Comparison of ENCODE assay signal across 26 cellular contexts in genomic region chr14:105993814-105994213, GRCh38.
DNase-seq lines count a peak whose midpoint lies in the region; ATAC-seq and TF ChIP-seq lines count a peak whose summit lies in the region.
"Had no signal": no experiment of that assay in that cellular context is flagged by ENCODE, and none has a peak within 500 bp of the region (broad histone marks: within the 10 kb centered on the region; RNA-seq: fewer than 3 reads in every experiment).

No MANE protein-coding gene starts in this region.

- H3K9me3 Mint-ChIP-seq in activated naive CD8-positive, alpha-beta T cell treated with anti-CD3 and anti-CD28 coated beads, Interleukin-2, amount 50 U/mL, for 24 hours: no peaks in the 10 kb centered on the region
- H3K9me3 Mint-ChIP-seq in natural killer cell: no peaks in the 10 kb centered on the region
- H3K9me3 Mint-ChIP-seq: IgD-negative memory B cell had no signal

- no peaks in the 10 kb centered on the region for H3K9me3 ChIP-seq in DND-41 (ENCODE audit: insufficient read depth, low read length, severe bottlenecking)
- H3K9me3 ChIP-seq in KOPT-K1 (ENCODE audit: insufficient read depth, low read length, poor library complexity, severe bottlenecking): no peaks in the 10 kb centered on the region
- H3K9me3 ChIP-seq in colonic mucosa: no peaks in the 10 kb centered on the region
- H3K9me3 ChIP-seq: Caco-2 had no signal

- peaks cover 56% of the 10 kb centered on the region for H3K4me1 ChIP-seq in DND-41 (ENCODE audit: insufficient read depth, low read length)
- no peaks in the 10 kb centered on the region for H3K4me1 ChIP-seq in colonic mucosa
- H3K4me1 ChIP-seq: Caco-2 had no signal

- no peak overlapping the region for H3K4me2 ChIP-seq in DND-41 (ENCODE audit: insufficient read depth, low read length)
- H3K4me2 ChIP-seq: KMS-11 had no signal

- H3K27ac ChIP-seq in DND-41 (ENCODE audit: low read length) (peak overlapping the region; percentile 61), KOPT-K1 (ENCODE audit: low read depth, low read length, poor library complexity, severe bottlenecking) (peak overlapping the region; percentile 37), colonic mucosa (no peak overlapping the region)
- H3K27ac ChIP-seq: HL-60, KMS-11 had no signal

- H3K27me3 ChIP-seq in DND-41 (ENCODE audit: insufficient read depth, low read length, poor library complexity) (no peaks in the 10 kb centered on the region), colonic mucosa (no peaks in the 10 kb centered on the region)

- TF ChIP-seq CTCF in DND-41 (IDR thresholded peaks at IDR 0.05; ENCODE audit: borderline replicate concordance, extremely low read depth, low read length, poor library complexity, severe bottlenecking) (no peak), natural killer cell (IDR thresholded peaks at IDR 0.05) (no peak), colonic mucosa (IDR thresholded peaks at IDR 0.05) (no peak)

- H3K4me3 Mint-ChIP-seq in activated naive CD8-positive, alpha-beta T cell treated with anti-CD3 and anti-CD28 coated beads, Interleukin-2, amount 50 U/mL, for 24 hours: peak overlapping the region; percentile 41
- peak overlapping the region; percentile 17 for H3K4me3 Mint-ChIP-seq in natural killer cell
- H3K4me3 Mint-ChIP-seq: CD4-positive, alpha-beta memory T cell; IgD-negative memory B cell had no signal

- H3K4me3 ChIP-seq in DND-41 (ENCODE audit: low read depth in 1 of 2, low read length in 2 of 2) (no peak overlapping the region), colonic mucosa (no peak overlapping the region)
- H3K4me3 ChIP-seq: GM12878 had no signal

- H4K20me1 ChIP-seq in DND-41 (ENCODE audit: insufficient read depth, low read length): no peaks in the 10 kb centered on the region

- no peak overlapping the region for H3K27ac Mint-ChIP-seq in activated naive CD8-positive, alpha-beta T cell treated with anti-CD3 and anti-CD28 coated beads, Interleukin-2, amount 50 U/mL, for 24 hours
- H3K27ac Mint-ChIP-seq in natural killer cell: peak overlapping the region; percentile 59 to 68
- H3K27ac Mint-ChIP-seq: CD4-positive, alpha-beta memory T cell; IgD-negative memory B cell had no signal

- no peak overlapping the region for H2AFZ ChIP-seq in DND-41 (ENCODE audit: low read depth, low read length)

- no peaks in the 10 kb centered on the region for H3K36me3 ChIP-seq in DND-41 (ENCODE audit: insufficient read depth, low read length)
- no peaks in the 10 kb centered on the region for H3K36me3 ChIP-seq in KOPT-K1 (ENCODE audit: insufficient read depth, low read length)
- H3K36me3 ChIP-seq in colonic mucosa: no peaks in the 10 kb centered on the region

- no peaks in the 10 kb centered on the region for H3K79me2 ChIP-seq in DND-41 (ENCODE audit: insufficient read depth, low read length)

- ATAC-seq in DND-41 (ENCODE audit: insufficient read depth, low read depth) (no peak; the same call in 2 of the 3 replicates), natural killer cell (peak; percentile 76 to 95 (median 79)), HG02870 (IDR thresholded peaks at IDR 0.05; ENCODE audit: unreplicated experiment) (no peak)
- peak; percentile 64 for ATAC-seq in activated naive CD8-positive, alpha-beta T cell treated with anti-CD3 and anti-CD28 coated beads, Interleukin-2, amount 50 U/mL, for 24 hours
- ATAC-seq: GM12878 had no signal

- peaks cover 50% of the 10 kb centered on the region for H3K4me1 Mint-ChIP-seq in activated naive CD8-positive, alpha-beta T cell treated with anti-CD3 and anti-CD28 coated beads, Interleukin-2, amount 50 U/mL, for 24 hours
- H3K4me1 Mint-ChIP-seq in natural killer cell: peaks cover 23 to 31% of the 10 kb centered on the region in 2 donors

- H3K9ac ChIP-seq in DND-41 (ENCODE audit: low read depth, low read length) (no peak overlapping the region), colonic mucosa (ENCODE audit: low read depth in 2 of 2, low read length in 2 of 2) (no peak overlapping the region)
- H3K9ac ChIP-seq: KMS-11 had no signal

- no peak for DNase-seq in DND-41
- DNase-seq in activated naive CD8-positive, alpha-beta T cell treated with anti-CD3 and anti-CD28 coated beads, Interleukin-2, amount 50 U/mL, for 24 hours: no peak
- DNase-seq in natural killer cell: peak; percentile 49
- no peak for DNase-seq in NCI-H1092 (lab: John Stamatoyannopoulos, UW)
- no peak for DNase-seq in NCI-H526 (lab: John Stamatoyannopoulos, UW)
- DNase-seq in colonic mucosa: no peak
- DNase-seq: C1 segment of cervical spinal cord; Caco-2; CD4-positive, alpha-beta memory T cell; EL; GDM1; HCEC 1CT; NCI-H1092 treated with DMSO at 0.1 percent for 48 hours; NCI-H1436; NCI-H187 treated with DMSO at 0.1 percent for 48 hours; NCI-H2171 treated with DMSO at 0.1 percent for 48 hours; NCI-H345; NCI-H510A treated with DMSO at 0.1 percent for 48 hours; NCI-H748 treated with DMSO at 0.1 percent for 48 hours; SIG-M5 had no signal

- intact Hi-C loops in natural killer cell (cut with micrococcal nuclease): loop anchor here (10.0 kb wide), 1 partner anchor 49 kb away; no protein-coding TSS in a partner anchor
- intact Hi-C loops in colonic mucosa (cut with DNase I): no loop called here

- H3K27me3 Mint-ChIP-seq in activated naive CD8-positive, alpha-beta T cell treated with anti-CD3 and anti-CD28 coated beads, Interleukin-2, amount 50 U/mL, for 24 hours: no peaks in the 10 kb centered on the region
- peaks cover 12 to 14% of the 10 kb centered on the region in 2 donors for H3K27me3 Mint-ChIP-seq in natural killer cell (ENCODE audit: low read depth in 2 of 2)
- H3K27me3 Mint-ChIP-seq: CD4-positive, alpha-beta memory T cell; IgD-negative memory B cell had no signal

- H3K36me3 Mint-ChIP-seq in activated naive CD8-positive, alpha-beta T cell treated with anti-CD3 and anti-CD28 coated beads, Interleukin-2, amount 50 U/mL, for 24 hours (ENCODE audit: low read depth): no peaks in the 10 kb centered on the region
- H3K36me3 Mint-ChIP-seq in natural killer cell: no peaks in the 10 kb centered on the region
- H3K36me3 Mint-ChIP-seq: CD4-positive, alpha-beta memory T cell; IgD-negative memory B cell had no signal

Comparison
In these comparisons a context has a peak if more than half of its experiments do, and no peak if none do; other contexts are left out.
1. ATAC-seq: peak in activated naive CD8-positive, alpha-beta T cell treated with anti-CD3 and anti-CD28 coated beads, Interleukin-2, amount 50 U/mL, for 24 hours (single experiment) and natural killer cell (3 of 3); none in DND-41 (single experiment) and HG02870 (single experiment).